In genomic region chr1:27428316-27429028, GRCh38 we compare ENCODE assay signal across 1 cellular context.
TF ChIP-seq lines count a peak whose summit lies in the region.

No MANE protein-coding gene starts in this region.

TF ChIP-seq in H1, 55 proteins besides CTCF, POLR2A, EP300 and RAD21:
- TF ChIP-seq TEAD4 (IDR thresholded peaks at IDR 0.05; ENCODE audit: low read depth, low read length): peak; percentile 45; the same call in 1 of the 2 replicates
- TF ChIP-seq USF2 (IDR thresholded peaks at IDR 0.05; ENCODE audit: low read length): no peak
